In the genomic region with DNA sequence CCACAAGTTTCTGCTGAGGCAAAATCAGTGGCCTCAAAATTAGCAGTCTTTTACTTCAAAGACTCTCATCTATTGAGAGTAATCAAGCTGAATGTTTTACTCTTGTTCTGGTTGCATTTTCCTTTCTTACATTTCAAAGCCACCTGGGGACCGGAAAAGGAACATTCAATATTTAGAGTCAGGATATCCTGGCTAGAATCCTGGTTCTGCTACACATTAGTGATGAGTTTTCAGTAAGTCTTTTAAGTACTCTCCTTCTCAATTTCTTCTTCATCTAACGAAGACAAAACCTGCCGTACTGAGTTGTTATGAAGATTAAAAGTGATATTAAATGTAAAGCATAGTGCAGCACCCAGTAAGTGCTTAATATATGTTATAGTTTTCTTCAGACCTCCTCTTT, we compare ENCODE assay signal across 27 cellular contexts. TPM values are rescaled to one million over a fixed set of nuclear protein-coding genes. Genes with fewer than 3 reads are reported as not detected.
DNase-seq lines count a peak whose midpoint lies in the region; ATAC-seq and TF ChIP-seq lines count a peak whose summit lies in the region.
"Had no signal": no experiment of that assay in that cellular context is flagged by ENCODE, and none has a peak within 500 bp of the region (broad histone marks: within the 10 kb centered on the region; RNA-seq: fewer than 3 reads in every experiment).

No MANE protein-coding gene starts in this region.

- H2BK15ac ChIP-seq in IMR-90 (ENCODE audit: low read depth, low read length), result no peak overlapping the region; the same call in 2 of the 3 replicates

- POLR2A ChIA-PET in IMR-90 (lab: Charles Lee; ENCODE audit: unreplicated experiment), result no interaction called here

- dilution Hi-C loops in IMR-90 (cut with HindIII; ENCODE audit: low sequenced_read_pairs, unreplicated experiment), result no loop called here

- no peak for TF ChIP-seq POLR2A in IMR-90 (IDR thresholded peaks at IDR 0.05; ENCODE audit: low read depth, low read length)
- TF ChIP-seq POLR2A in gastroesophageal sphincter (IDR thresholded peaks at IDR 0.05), result no peak
- TF ChIP-seq POLR2A in stomach (IDR thresholded peaks at IDR 0.05), result no peak

- H3K27ac ChIP-seq in BLaER1 treated with 17β-estradiol and CSF1 and Interleukin-3, amounts not matched to agents 10 nM and 100 nM, result no peak overlapping the region
- no peak overlapping the region for H3K27ac ChIP-seq in IMR-90 (ENCODE audit: insufficient read depth, low read length)
- H3K27ac ChIP-seq in gastroesophageal sphincter, result peak overlapping the region in 2 of 4 donors; percentile 45 to 59
- H3K27ac ChIP-seq in stomach, result no peak overlapping the region
- H3K27ac ChIP-seq: A549, RWPE1 had no signal

- TF ChIP-seq EP300 in gastroesophageal sphincter (IDR thresholded peaks at IDR 0.05) (no peak), stomach (IDR thresholded peaks at IDR 0.05) (no peak)

- H3K9me3 ChIP-seq in BLaER1 treated with 17β-estradiol and CSF1 and Interleukin-3, amounts not matched to agents 10 nM and 100 nM (replicated peaks in 1 of 11), result peaks cover 8 to 21% (median 15%) of the 10 kb centered on the region in 11 experiments; a peak in 21 of 22 replicates
- H3K9me3 ChIP-seq in IMR-90 (ENCODE audit: control insufficient read depth, insufficient read depth, low read length) (peaks cover 2% of the 10 kb centered on the region; the same call in 1 of the 2 replicates), gastroesophageal sphincter (peaks cover 0 to 5% (median 0%) of the 10 kb centered on the region in 3 donors), stomach (no peaks in the 10 kb centered on the region)
- H3K9me3 ChIP-seq: BE2C, HAP-1 had no signal

- intact Hi-C loops in IMR-90 (cut with micrococcal nuclease), result loop anchor here (2.0 to 5.0 kb wide), 2 partner anchors 45 to 79 kb away; no protein-coding TSS in a partner anchor
- intact Hi-C loops in stomach (cut with DNase I; ENCODE audit: low total_unique reads), result no loop called here

- no peaks in the 10 kb centered on the region for H4K20me1 ChIP-seq in BLaER1 treated with 17β-estradiol and CSF1 and Interleukin-3, amounts not matched to agents 10 nM and 100 nM
- no peaks in the 10 kb centered on the region for H4K20me1 ChIP-seq in IMR-90 (ENCODE audit: insufficient read depth, low read length)

- H3K4me3 Mint-ChIP-seq in chondrocyte (ENCODE audit: unreplicated experiment), result no peak overlapping the region
- no peak overlapping the region for H3K4me3 Mint-ChIP-seq in nephron
- H3K4me3 Mint-ChIP-seq: CD4-positive, alpha-beta T cell; HFFc6 had no signal

- no peak overlapping the region for H2AK5ac ChIP-seq in IMR-90 (ENCODE audit: low read depth, low read length)

- H3K36me3 Mint-ChIP-seq in chondrocyte (ENCODE audit: low read depth), result peaks cover 4% of the 10 kb centered on the region
- H3K36me3 Mint-ChIP-seq in nephron (ENCODE audit: low read depth), result peaks cover 6% of the 10 kb centered on the region

- H3K9me1 ChIP-seq in IMR-90 (ENCODE audit: insufficient read depth, low read length), result peaks cover 3% of the 10 kb centered on the region

- no peak overlapping the region for H4K91ac ChIP-seq in IMR-90 (ENCODE audit: insufficient read depth, low read depth, low read length)

- H3K4me2 ChIP-seq in BLaER1 treated with 17β-estradiol and CSF1 and Interleukin-3, amounts not matched to agents 10 nM and 100 nM, result peak overlapping the region in 7 of 11 experiments; percentile 15 to 57 (median 43); a peak in 12 of 22 replicates
- no peak overlapping the region for H3K4me2 ChIP-seq in IMR-90 (ENCODE audit: low read depth, low read length)
- H3K4me2 ChIP-seq: A549 had no signal

- no peak overlapping the region for H2AK9ac ChIP-seq in IMR-90 (replicated peaks; ENCODE audit: low read depth, low read length, poor library complexity)

- no peak overlapping the region for H3K9ac ChIP-seq in BLaER1 treated with 17β-estradiol and CSF1 and Interleukin-3, amounts not matched to agents 10 nM and 100 nM
- no peak overlapping the region for H3K9ac ChIP-seq in IMR-90 (ENCODE audit: low read depth, low read length)

- H3K56ac ChIP-seq in IMR-90 (ENCODE audit: extremely low read depth, insufficient read depth, low read length), result no peak overlapping the region

- BruUV-seq in IMR-90 (replicated peaks; lab: Mats Ljungman, UMichigan), result no TSS peak

- no peak overlapping the region for H3K23ac ChIP-seq in IMR-90 (ENCODE audit: low read depth, low read length)

- TF ChIP-seq CTCF in IMR-90 (conservative IDR thresholded peaks at IDR 0.05; ENCODE audit: low read depth, low read length), result no peak
- TF ChIP-seq CTCF in chondrocyte (IDR thresholded peaks at IDR 0.05), result peak; percentile 11
- no peak for TF ChIP-seq CTCF in nephron (IDR thresholded peaks at IDR 0.05; ENCODE audit: unreplicated experiment in 3 of 3)
- no peak for TF ChIP-seq CTCF in gastroesophageal sphincter (IDR thresholded peaks at IDR 0.05)
- TF ChIP-seq CTCF in stomach (IDR thresholded peaks at IDR 0.05), result no peak

- H2BK5ac ChIP-seq in IMR-90 (ENCODE audit: low read depth, low read length, poor library complexity, severe bottlenecking), result no peak overlapping the region

- no peak overlapping the region for H3K18ac ChIP-seq in IMR-90 (ENCODE audit: low read depth, low read length)

- no peak overlapping the region for H3K14ac ChIP-seq in IMR-90 (replicated peaks; ENCODE audit: low read depth, low read length)

- H2BK20ac ChIP-seq in IMR-90 (ENCODE audit: low read depth, low read length), result no peak overlapping the region

- no peak overlapping the region for H2AFZ ChIP-seq in IMR-90 (replicated peaks; ENCODE audit: low read length, poor library complexity)

- H2BK120ac ChIP-seq in IMR-90 (ENCODE audit: low read depth, low read length), result no peak overlapping the region

- DNase-seq in IMR-90, result no peak
- DNase-seq in chondrocyte (ENCODE audit: low spot score), result no peak
- no peak for DNase-seq in stomach
- DNase-seq: BE2C; CD4-positive, alpha-beta T cell; COR-L47; DMS53; GOT3; HFFc6; KBM-7; MV-4-11; NCI-H1105; NCI-H2029; NCI-H526 treated with DMSO at 0.1 percent for 48 hours; SHP77 had no signal

- H3K27ac Mint-ChIP-seq in chondrocyte (ENCODE audit: unreplicated experiment) (peak overlapping the region; percentile 81), nephron (peak overlapping the region in 2 of 3 experiments; percentile 28 to 77)
- H3K27ac Mint-ChIP-seq: CD4-positive, alpha-beta T cell; HFFc6 had no signal

- no peaks in the 10 kb centered on the region for H3K36me3 ChIP-seq in BLaER1 treated with 17β-estradiol and CSF1 and Interleukin-3, amounts not matched to agents 10 nM and 100 nM
- H3K36me3 ChIP-seq in IMR-90 (ENCODE audit: control insufficient read depth, insufficient read depth, low read length), result no peaks in the 10 kb centered on the region
- no peaks in the 10 kb centered on the region for H3K36me3 ChIP-seq in gastroesophageal sphincter
- H3K36me3 ChIP-seq in stomach, result no peaks in the 10 kb centered on the region
- H3K36me3 ChIP-seq: BE2C, HAP-1 had no signal

- no peaks in the 10 kb centered on the region for H3K27me3 Mint-ChIP-seq in chondrocyte (ENCODE audit: low read depth)
- no peaks in the 10 kb centered on the region for H3K27me3 Mint-ChIP-seq in nephron (ENCODE audit: low read depth)
- H3K27me3 Mint-ChIP-seq: CD4-positive, alpha-beta T cell had no signal

- H3K27me3 ChIP-seq in BLaER1 treated with 17β-estradiol and CSF1 and Interleukin-3, amounts not matched to agents 10 nM and 100 nM, result no peaks in the 10 kb centered on the region
- H3K27me3 ChIP-seq in IMR-90 (ENCODE audit: control insufficient read depth, insufficient read depth, low read length) (no peaks in the 10 kb centered on the region), gastroesophageal sphincter (no peaks in the 10 kb centered on the region), stomach (no peaks in the 10 kb centered on the region)
- H3K27me3 ChIP-seq: BE2C had no signal

- H3K4me1 Mint-ChIP-seq in chondrocyte (ENCODE audit: low read depth) (peaks cover 46% of the 10 kb centered on the region), nephron (peaks cover 39% of the 10 kb centered on the region)

- H3K4ac ChIP-seq in IMR-90 (ENCODE audit: low read depth, low read length), result peak overlapping the region; percentile 71; the same call in 1 of the 2 replicates

- H4K5ac ChIP-seq in IMR-90 (ENCODE audit: low read depth, low read length), result no peak overlapping the region

- CTCF ChIA-PET in IMR-90 (lab: Yijun Ruan, JAX), result interaction anchor here (0.6 to 0.8 kb wide), 2 partner anchors 73 to 977 kb away, joined by 3 to 10 read pairs; no protein-coding TSS in a partner anchor

- H3K9me3 Mint-ChIP-seq in chondrocyte (ENCODE audit: low read depth) (peaks cover 8% of the 10 kb centered on the region), nephron (peaks cover 8% of the 10 kb centered on the region)

- H3K4me3 ChIP-seq in BLaER1 treated with 17β-estradiol and CSF1 and Interleukin-3, amounts not matched to agents 10 nM and 100 nM, result no peak overlapping the region
- H3K4me3 ChIP-seq in IMR-90 (ENCODE audit: insufficient read depth, low read depth, low read length) (no peak overlapping the region), gastroesophageal sphincter (no peak overlapping the region), stomach (no peak overlapping the region)
- H3K4me3 ChIP-seq: A549, HAP-1 had no signal

- H3K4me1 ChIP-seq in BLaER1 treated with 17β-estradiol and CSF1 and Interleukin-3, amounts not matched to agents 10 nM and 100 nM, result peaks cover 0 to 23% (median 17%) of the 10 kb centered on the region in 10 experiments; a peak in 14 of 20 replicates
- H3K4me1 ChIP-seq in IMR-90 (ENCODE audit: control insufficient read depth, insufficient read depth, low read length), result peaks cover 22% of the 10 kb centered on the region
- H3K4me1 ChIP-seq in gastroesophageal sphincter, result peaks cover 0 to 40% (median 8%) of the 10 kb centered on the region in 3 donors
- H3K4me1 ChIP-seq in stomach, result peaks cover 0 to 31% (median 12%) of the 10 kb centered on the region in 4 donors
- H3K4me1 ChIP-seq: HAP-1 had no signal

- H4K8ac ChIP-seq in IMR-90 (ENCODE audit: low read depth in 2 of 2, low read length in 2 of 2), result no peak overlapping the region; a peak in 2 of 4 replicates

- ATAC-seq in IMR-90 (ENCODE audit: low read depth), result no peak
- no peak for ATAC-seq in GM19023 (IDR thresholded peaks at IDR 0.05; ENCODE audit: unreplicated experiment)
- ATAC-seq in gastroesophageal sphincter, result no peak
- ATAC-seq: A549, HepG2, Panc1 had no signal

- peaks cover 0 to 2% of the 10 kb centered on the region in 2 experiments; a peak in 1 of 4 replicates for H3K79me1 ChIP-seq in IMR-90 (ENCODE audit: low read depth in 1 of 2, low read length in 2 of 2)

- no peak for TF ChIP-seq RAD21 in IMR-90 (IDR thresholded peaks at IDR 0.05; ENCODE audit: low read length)

- WGBS in IMR-90 (ENCODE audit: extremely low coverage in 2 of 2, insufficient read length in 1 of 2), 2 experiments, result no CpG with 5 or more reads among the region's 3 CpGs
- WGBS in gastroesophageal sphincter (ENCODE audit: low coverage in 1 of 2), 2 donors, result 31 to 56% methylated on average over 3 of the region's 3 CpGs
- 52 to 74% (median 58%) methylated on average over 3 of the region's 3 CpGs for WGBS in stomach, 5 donors

- in situ Hi-C loops in IMR-90 (cut with MboI; ENCODE audit: low sequenced_read_pairs), result no loop called here

RNA-seq across cellular contexts. Expression of a gene that starts 52.4 kb away (rescaled TPM):
- under 0.01 and 0.18 TPM in 2 replicates for total RNA-seq in IMR-90 (2012; rRNA removed)
- 0.12 and 0.13 TPM in 2 replicates for polyA plus RNA-seq in IMR-90 (2012; rRNA removed)
- 0.05 and 0.09 TPM in 2 replicates for polyA plus RNA-seq in IMR-90 (2012; cell fraction: cytosol; rRNA removed)
- polyA plus RNA-seq in IMR-90 (2012; cell fraction: nucleus; rRNA removed; ENCODE audit: low replicate concordance), result 0.05 and 0.10 TPM in 2 replicates
- 0.15 TPM in 1 of 3 replicates, not detected in the others for total RNA-seq in chondrocyte
- total RNA-seq in gastroesophageal sphincter, result under 1 TPM in 2 of 4 donors, not detected in 2; 0.23 to 0.82 TPM
- 1 to 10 TPM in 1 of 5 donors, under 1 TPM in 2, not detected in 2; under 0.01 to 8.5 (median 0.18) TPM for total RNA-seq in stomach
- polyA plus RNA-seq in stomach, result 1 to 10 TPM in 2 of 3 donors, under 1 TPM in 1; 0.68 to 3.6 (median 2.7) TPM
- total RNA-seq: Daoy, G401, HepG2, LHCN-M2 had no signal
